ENCODE assay signal across 1 cellular context in genomic region chr6:129750390-129750789, GRCh38.
TF ChIP-seq lines count a peak whose summit lies in the region.

No MANE protein-coding gene starts in this region.

TF ChIP-seq in GM12878, 131 proteins besides CTCF, POLR2A, EP300 and RAD21 (continued from another document):
- TF ChIP-seq, protein P1, sequence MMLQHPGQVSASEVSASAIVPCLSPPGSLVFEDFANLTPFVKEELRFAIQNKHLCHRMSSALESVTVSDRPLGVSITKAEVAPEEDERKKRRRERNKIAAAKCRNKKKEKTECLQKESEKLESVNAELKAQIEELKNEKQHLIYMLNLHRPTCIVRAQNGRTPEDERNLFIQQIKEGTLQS (IDR thresholded peaks at IDR 0.05; ENCODE audit: borderline replicate concordance, extremely low read depth, low read depth, low read length) = no peak
- TF ChIP-seq BCL11A (IDR thresholded peaks at IDR 0.05; ENCODE audit: low read depth, low read length) (no peak), STAT1 (conservative IDR thresholded peaks at IDR 0.05) (no peak)
TF ChIP-seq in GM12878: peak in this region for 2.
